ENCODE assay signal across 1 cellular context in the genomic region with DNA sequence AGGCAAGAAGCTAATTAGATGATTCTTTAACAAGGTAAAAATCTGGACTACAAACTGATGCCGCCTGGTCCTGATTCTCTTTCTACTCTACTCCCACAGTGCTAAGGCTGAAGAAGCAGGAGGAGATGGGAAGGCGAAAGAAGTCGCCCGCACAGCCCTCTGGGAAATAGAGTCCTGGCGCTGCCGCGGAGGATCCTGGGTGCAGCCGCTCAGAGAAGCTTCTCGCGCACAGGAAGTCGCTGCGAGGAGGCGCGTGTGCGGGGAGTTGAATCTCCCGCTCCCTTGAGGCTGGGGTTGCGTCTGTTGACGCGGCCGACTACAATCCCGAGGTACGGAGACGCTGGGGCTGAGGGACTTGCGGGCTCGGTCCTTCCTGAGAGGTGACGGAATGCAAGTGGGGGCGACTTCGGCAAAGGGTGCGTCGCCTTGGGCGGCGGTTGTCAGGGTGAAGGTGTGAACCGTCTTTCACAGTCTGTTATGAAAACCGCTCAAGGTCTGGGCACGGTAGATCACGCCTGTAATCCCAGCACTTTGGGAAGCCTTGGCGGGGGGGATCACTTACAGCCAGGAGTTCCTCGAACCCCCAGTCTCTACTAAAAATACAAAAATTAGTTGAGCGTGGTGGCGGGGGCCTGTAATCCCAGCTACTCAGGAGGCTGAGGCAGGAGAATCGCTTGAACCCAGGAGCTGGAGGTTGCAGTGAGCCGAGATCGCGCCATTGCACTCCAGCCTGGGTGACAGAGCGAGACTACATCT.
A peak's percentile ranks its signal among the peaks of the same experiment; 100 is the strongest.
TF ChIP-seq lines count a peak whose summit lies in the region.

A gene (plus strand): TSS at position 212 of the 756 bp plus-strand sequence. CDS start 5,078 bp downstream, outside the sequence.

TF ChIP-seq in K562, 482 proteins besides CTCF, POLR2A, EP300 and RAD21 (continued from another document and continues in another):
- TF ChIP-seq, protein P1, sequence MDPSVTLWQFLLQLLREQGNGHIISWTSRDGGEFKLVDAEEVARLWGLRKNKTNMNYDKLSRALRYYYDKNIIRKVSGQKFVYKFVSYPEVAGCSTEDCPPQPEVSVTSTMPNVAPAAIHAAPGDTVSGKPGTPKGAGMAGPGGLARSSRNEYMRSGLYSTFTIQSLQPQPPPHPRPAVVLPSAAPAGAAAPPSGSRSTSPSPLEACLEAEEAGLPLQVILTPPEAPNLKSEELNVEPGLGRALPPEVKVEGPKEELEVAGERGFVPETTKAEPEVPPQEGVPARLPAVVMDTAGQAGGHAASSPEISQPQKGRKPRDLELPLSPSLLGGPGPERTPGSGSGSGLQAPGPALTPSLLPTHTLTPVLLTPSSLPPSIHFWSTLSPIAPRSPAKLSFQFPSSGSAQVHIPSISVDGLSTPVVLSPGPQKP (CRISPR knock-in tag; IDR thresholded peaks at IDR 0.05): no peak
- TF ChIP-seq, protein P2, sequence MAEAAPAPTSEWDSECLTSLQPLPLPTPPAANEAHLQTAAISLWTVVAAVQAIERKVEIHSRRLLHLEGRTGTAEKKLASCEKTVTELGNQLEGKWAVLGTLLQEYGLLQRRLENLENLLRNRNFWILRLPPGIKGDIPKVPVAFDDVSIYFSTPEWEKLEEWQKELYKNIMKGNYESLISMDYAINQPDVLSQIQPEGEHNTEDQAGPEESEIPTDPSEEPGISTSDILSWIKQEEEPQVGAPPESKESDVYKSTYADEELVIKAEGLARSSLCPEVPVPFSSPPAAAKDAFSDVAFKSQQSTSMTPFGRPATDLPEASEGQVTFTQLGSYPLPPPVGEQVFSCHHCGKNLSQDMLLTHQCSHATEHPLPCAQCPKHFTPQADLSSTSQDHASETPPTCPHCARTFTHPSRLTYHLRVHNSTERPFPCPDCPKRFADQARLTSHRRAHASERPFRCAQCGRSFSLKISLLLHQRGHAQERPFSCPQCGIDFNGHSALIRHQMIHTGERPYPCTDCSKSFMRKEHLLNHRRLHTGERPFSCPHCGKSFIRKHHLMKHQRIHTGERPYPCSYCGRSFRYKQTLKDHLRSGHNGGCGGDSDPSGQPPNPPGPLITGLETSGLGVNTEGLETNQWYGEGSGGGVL (CRISPR knock-in tag; IDR thresholded peaks at IDR 0.05): no peak
- TF ChIP-seq, protein P3, sequence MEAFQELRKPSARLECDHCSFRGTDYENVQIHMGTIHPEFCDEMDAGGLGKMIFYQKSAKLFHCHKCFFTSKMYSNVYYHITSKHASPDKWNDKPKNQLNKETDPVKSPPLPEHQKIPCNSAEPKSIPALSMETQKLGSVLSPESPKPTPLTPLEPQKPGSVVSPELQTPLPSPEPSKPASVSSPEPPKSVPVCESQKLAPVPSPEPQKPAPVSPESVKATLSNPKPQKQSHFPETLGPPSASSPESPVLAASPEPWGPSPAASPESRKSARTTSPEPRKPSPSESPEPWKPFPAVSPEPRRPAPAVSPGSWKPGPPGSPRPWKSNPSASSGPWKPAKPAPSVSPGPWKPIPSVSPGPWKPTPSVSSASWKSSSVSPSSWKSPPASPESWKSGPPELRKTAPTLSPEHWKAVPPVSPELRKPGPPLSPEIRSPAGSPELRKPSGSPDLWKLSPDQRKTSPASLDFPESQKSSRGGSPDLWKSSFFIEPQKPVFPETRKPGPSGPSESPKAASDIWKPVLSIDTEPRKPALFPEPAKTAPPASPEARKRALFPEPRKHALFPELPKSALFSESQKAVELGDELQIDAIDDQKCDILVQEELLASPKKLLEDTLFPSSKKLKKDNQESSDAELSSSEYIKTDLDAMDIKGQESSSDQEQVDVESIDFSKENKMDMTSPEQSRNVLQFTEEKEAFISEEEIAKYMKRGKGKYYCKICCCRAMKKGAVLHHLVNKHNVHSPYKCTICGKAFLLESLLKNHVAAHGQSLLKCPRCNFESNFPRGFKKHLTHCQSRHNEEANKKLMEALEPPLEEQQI (IDR thresholded peaks at IDR 0.05): no peak
- TF ChIP-seq, protein P4, sequence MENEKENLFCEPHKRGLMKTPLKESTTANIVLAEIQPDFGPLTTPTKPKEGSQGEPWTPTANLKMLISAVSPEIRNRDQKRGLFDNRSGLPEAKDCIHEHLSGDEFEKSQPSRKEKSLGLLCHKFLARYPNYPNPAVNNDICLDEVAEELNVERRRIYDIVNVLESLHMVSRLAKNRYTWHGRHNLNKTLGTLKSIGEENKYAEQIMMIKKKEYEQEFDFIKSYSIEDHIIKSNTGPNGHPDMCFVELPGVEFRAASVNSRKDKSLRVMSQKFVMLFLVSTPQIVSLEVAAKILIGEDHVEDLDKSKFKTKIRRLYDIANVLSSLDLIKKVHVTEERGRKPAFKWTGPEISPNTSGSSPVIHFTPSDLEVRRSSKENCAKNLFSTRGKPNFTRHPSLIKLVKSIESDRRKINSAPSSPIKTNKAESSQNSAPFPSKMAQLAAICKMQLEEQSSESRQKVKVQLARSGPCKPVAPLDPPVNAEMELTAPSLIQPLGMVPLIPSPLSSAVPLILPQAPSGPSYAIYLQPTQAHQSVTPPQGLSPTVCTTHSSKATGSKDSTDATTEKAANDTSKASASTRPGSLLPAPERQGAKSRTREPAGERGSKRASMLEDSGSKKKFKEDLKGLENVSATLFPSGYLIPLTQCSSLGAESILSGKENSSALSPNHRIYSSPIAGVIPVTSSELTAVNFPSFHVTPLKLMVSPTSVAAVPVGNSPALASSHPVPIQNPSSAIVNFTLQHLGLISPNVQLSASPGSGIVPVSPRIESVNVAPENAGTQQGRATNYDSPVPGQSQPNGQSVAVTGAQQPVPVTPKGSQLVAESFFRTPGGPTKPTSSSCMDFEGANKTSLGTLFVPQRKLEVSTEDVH (IDR thresholded peaks at IDR 0.05; ENCODE audit: low read depth, partially characterized antibody): peak; percentile 61
- TF ChIP-seq ZNF224 (CRISPR knock-in tag; IDR thresholded peaks at IDR 0.05): no peak
- TF ChIP-seq, protein P5, sequence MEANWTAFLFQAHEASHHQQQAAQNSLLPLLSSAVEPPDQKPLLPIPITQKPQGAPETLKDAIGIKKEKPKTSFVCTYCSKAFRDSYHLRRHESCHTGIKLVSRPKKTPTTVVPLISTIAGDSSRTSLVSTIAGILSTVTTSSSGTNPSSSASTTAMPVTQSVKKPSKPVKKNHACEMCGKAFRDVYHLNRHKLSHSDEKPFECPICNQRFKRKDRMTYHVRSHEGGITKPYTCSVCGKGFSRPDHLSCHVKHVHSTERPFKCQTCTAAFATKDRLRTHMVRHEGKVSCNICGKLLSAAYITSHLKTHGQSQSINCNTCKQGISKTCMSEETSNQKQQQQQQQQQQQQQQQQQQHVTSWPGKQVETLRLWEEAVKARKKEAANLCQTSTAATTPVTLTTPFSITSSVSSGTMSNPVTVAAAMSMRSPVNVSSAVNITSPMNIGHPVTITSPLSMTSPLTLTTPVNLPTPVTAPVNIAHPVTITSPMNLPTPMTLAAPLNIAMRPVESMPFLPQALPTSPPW (CRISPR knock-in tag; IDR thresholded peaks at IDR 0.05): no peak; the same call in 1 of the 2 replicates
- TF ChIP-seq NRF1 (conservative IDR thresholded peaks at IDR 0.05 in 1 of 2, IDR thresholded peaks at IDR 0.05 in 1 of 2): no peak
- TF ChIP-seq KDM4B (IDR thresholded peaks at IDR 0.05; ENCODE audit: borderline replicate concordance in 2 of 2, low read depth in 1 of 2): no peak
- TF ChIP-seq TCF7L2 (IDR thresholded peaks at IDR 0.05; ENCODE audit: low read depth, low read length): 0 out of 2 replicates have a peak, but pooled peaks have one; percentile 12
- no peak for TF ChIP-seq XRCC5 (IDR thresholded peaks at IDR 0.05; ENCODE audit: low read depth, low read length)
- no peak; the same call in 1 of the 2 replicates for TF ChIP-seq MEF2D (tag; conservative IDR thresholded peaks at IDR 0.05; ENCODE audit: low read depth)
- TF ChIP-seq, protein P6, sequence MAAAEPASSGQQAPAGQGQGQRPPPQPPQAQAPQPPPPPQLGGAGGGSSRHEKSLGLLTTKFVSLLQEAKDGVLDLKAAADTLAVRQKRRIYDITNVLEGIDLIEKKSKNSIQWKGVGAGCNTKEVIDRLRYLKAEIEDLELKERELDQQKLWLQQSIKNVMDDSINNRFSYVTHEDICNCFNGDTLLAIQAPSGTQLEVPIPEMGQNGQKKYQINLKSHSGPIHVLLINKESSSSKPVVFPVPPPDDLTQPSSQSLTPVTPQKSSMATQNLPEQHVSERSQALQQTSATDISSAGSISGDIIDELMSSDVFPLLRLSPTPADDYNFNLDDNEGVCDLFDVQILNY (CRISPR knock-in tag; IDR thresholded peaks at IDR 0.05): peak; percentile 98
- TF ChIP-seq GABPB2 (CRISPR knock-in tag; conservative IDR thresholded peaks at IDR 0.05): no peak
- TF ChIP-seq, protein P7, sequence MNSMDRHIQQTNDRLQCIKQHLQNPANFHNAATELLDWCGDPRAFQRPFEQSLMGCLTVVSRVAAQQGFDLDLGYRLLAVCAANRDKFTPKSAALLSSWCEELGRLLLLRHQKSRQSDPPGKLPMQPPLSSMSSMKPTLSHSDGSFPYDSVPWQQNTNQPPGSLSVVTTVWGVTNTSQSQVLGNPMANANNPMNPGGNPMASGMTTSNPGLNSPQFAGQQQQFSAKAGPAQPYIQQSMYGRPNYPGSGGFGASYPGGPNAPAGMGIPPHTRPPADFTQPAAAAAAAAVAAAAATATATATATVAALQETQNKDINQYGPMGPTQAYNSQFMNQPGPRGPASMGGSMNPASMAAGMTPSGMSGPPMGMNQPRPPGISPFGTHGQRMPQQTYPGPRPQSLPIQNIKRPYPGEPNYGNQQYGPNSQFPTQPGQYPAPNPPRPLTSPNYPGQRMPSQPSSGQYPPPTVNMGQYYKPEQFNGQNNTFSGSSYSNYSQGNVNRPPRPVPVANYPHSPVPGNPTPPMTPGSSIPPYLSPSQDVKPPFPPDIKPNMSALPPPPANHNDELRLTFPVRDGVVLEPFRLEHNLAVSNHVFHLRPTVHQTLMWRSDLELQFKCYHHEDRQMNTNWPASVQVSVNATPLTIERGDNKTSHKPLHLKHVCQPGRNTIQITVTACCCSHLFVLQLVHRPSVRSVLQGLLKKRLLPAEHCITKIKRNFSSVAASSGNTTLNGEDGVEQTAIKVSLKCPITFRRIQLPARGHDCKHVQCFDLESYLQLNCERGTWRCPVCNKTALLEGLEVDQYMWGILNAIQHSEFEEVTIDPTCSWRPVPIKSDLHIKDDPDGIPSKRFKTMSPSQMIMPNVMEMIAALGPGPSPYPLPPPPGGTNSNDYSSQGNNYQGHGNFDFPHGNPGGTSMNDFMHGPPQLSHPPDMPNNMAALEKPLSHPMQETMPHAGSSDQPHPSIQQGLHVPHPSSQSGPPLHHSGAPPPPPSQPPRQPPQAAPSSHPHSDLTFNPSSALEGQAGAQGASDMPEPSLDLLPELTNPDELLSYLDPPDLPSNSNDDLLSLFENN (IDR thresholded peaks at IDR 0.05; ENCODE audit: low read depth in 2 of 2, low read length in 2 of 2): no peak
- TF ChIP-seq, protein P8, sequence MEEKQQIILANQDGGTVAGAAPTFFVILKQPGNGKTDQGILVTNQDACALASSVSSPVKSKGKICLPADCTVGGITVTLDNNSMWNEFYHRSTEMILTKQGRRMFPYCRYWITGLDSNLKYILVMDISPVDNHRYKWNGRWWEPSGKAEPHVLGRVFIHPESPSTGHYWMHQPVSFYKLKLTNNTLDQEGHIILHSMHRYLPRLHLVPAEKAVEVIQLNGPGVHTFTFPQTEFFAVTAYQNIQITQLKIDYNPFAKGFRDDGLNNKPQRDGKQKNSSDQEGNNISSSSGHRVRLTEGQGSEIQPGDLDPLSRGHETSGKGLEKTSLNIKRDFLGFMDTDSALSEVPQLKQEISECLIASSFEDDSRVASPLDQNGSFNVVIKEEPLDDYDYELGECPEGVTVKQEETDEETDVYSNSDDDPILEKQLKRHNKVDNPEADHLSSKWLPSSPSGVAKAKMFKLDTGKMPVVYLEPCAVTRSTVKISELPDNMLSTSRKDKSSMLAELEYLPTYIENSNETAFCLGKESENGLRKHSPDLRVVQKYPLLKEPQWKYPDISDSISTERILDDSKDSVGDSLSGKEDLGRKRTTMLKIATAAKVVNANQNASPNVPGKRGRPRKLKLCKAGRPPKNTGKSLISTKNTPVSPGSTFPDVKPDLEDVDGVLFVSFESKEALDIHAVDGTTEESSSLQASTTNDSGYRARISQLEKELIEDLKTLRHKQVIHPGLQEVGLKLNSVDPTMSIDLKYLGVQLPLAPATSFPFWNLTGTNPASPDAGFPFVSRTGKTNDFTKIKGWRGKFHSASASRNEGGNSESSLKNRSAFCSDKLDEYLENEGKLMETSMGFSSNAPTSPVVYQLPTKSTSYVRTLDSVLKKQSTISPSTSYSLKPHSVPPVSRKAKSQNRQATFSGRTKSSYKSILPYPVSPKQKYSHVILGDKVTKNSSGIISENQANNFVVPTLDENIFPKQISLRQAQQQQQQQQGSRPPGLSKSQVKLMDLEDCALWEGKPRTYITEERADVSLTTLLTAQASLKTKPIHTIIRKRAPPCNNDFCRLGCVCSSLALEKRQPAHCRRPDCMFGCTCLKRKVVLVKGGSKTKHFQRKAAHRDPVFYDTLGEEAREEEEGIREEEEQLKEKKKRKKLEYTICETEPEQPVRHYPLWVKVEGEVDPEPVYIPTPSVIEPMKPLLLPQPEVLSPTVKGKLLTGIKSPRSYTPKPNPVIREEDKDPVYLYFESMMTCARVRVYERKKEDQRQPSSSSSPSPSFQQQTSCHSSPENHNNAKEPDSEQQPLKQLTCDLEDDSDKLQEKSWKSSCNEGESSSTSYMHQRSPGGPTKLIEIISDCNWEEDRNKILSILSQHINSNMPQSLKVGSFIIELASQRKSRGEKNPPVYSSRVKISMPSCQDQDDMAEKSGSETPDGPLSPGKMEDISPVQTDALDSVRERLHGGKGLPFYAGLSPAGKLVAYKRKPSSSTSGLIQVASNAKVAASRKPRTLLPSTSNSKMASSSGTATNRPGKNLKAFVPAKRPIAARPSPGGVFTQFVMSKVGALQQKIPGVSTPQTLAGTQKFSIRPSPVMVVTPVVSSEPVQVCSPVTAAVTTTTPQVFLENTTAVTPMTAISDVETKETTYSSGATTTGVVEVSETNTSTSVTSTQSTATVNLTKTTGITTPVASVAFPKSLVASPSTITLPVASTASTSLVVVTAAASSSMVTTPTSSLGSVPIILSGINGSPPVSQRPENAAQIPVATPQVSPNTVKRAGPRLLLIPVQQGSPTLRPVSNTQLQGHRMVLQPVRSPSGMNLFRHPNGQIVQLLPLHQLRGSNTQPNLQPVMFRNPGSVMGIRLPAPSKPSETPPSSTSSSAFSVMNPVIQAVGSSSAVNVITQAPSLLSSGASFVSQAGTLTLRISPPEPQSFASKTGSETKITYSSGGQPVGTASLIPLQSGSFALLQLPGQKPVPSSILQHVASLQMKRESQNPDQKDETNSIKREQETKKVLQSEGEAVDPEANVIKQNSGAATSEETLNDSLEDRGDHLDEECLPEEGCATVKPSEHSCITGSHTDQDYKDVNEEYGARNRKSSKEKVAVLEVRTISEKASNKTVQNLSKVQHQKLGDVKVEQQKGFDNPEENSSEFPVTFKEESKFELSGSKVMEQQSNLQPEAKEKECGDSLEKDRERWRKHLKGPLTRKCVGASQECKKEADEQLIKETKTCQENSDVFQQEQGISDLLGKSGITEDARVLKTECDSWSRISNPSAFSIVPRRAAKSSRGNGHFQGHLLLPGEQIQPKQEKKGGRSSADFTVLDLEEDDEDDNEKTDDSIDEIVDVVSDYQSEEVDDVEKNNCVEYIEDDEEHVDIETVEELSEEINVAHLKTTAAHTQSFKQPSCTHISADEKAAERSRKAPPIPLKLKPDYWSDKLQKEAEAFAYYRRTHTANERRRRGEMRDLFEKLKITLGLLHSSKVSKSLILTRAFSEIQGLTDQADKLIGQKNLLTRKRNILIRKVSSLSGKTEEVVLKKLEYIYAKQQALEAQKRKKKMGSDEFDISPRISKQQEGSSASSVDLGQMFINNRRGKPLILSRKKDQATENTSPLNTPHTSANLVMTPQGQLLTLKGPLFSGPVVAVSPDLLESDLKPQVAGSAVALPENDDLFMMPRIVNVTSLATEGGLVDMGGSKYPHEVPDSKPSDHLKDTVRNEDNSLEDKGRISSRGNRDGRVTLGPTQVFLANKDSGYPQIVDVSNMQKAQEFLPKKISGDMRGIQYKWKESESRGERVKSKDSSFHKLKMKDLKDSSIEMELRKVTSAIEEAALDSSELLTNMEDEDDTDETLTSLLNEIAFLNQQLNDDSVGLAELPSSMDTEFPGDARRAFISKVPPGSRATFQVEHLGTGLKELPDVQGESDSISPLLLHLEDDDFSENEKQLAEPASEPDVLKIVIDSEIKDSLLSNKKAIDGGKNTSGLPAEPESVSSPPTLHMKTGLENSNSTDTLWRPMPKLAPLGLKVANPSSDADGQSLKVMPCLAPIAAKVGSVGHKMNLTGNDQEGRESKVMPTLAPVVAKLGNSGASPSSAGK (IDR thresholded peaks at IDR 0.05): peak; percentile 100
- peak; percentile 92 for TF ChIP-seq ETV5 (CRISPR knock-in tag; IDR thresholded peaks at IDR 0.05; ENCODE audit: low read depth)
- TF ChIP-seq ZNF584 (CRISPR knock-in tag; IDR thresholded peaks at IDR 0.05; ENCODE audit: low read depth): 0 out of 2 replicates have a peak, but pooled peaks have one; percentile 23
